13 cellular contexts compared by ENCODE assay signal in the genomic region with DNA sequence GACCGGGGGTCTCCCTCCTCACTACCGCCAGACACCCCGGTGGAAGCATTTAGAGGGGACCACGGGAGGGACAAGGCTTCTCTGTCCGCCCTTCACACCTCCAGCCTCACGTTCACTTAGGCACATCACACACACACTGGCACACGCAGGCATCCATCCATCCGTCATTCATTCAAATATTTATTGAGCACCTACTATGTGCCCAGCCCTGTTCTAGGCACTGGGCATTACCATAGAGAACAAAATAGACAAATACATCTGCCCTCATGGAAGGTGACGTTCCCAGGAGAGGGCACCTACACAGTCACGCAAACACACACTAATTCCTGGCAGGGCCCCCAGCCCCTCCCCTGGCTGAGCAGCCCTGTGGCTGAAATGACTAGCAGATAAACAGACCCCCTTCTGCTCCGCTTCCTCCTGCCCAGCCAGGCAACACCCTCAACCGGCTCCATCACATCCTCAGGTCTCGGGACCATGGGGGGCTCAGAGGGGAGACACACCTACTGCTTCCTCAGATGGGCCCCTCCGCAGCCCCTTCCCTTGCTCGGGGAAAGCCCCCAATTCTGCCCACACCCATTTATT. TPM values are rescaled to one million over a fixed set of nuclear protein-coding genes. Genes with fewer than 3 reads are reported as not detected.
A peak's percentile ranks its signal among the peaks of the same experiment; 100 is the strongest.
DNase-seq lines count a peak whose midpoint lies in the region; ATAC-seq and TF ChIP-seq lines count a peak whose summit lies in the region.
"Had no signal": no experiment of that assay in that cellular context is flagged by ENCODE, and none has a peak within 500 bp of the region (broad histone marks: within the 10 kb centered on the region; RNA-seq: fewer than 3 reads in every experiment).

No MANE protein-coding gene starts in this region.

- H3K27ac Mint-ChIP-seq in CD8-positive, alpha-beta memory T cell = no peak overlapping the region
- H3K27ac Mint-ChIP-seq in activated B cell treated with CpG ODN at 0.5 μM for 24 hours (no peak overlapping the region), glutamatergic neuron (ENCODE audit: unreplicated experiment) (no peak overlapping the region), Caco-2 (ENCODE audit: unreplicated experiment) (no peak overlapping the region)
- H3K27ac Mint-ChIP-seq: activated naive CD8-positive, alpha-beta T cell treated with anti-CD3 and anti-CD28 coated beads, Interleukin-2, amount 10 ng/mL, durations not matched to agents 7 days and 5 days had no signal

- no peaks in the 10 kb centered on the region for H3K27me3 ChIP-seq in CD8-positive, alpha-beta memory T cell (ENCODE audit: insufficient read depth, low read length, poor library complexity, severe bottlenecking)
- no peaks in the 10 kb centered on the region for H3K27me3 ChIP-seq in Caco-2 (replicated peaks; ENCODE audit: control insufficient read depth, insufficient read depth, low read length)

- DNase-seq in CD8-positive, alpha-beta memory T cell = no peak
- no peak for DNase-seq in activated B cell treated with CpG ODN at 0.5 μM for 24 hours
- DNase-seq in glutamatergic neuron = no peak
- no peak for DNase-seq in foreskin fibroblast
- DNase-seq in Caco-2 = no peak
- DNase-seq: activated CD8-positive, alpha-beta memory T cell treated with anti-CD3 and anti-CD28 coated beads for 24 hours; activated naive CD8-positive, alpha-beta T cell treated with anti-CD3 and anti-CD28 coated beads, Interleukin-2, amount 10 ng/mL, durations not matched to agents 7 days and 5 days; effector CD8-positive, alpha-beta T cell; HCEC 1CT; NCI-H2081 had no signal

- H3K4me3 ChIP-seq in CD8-positive, alpha-beta memory T cell (ENCODE audit: low read length) = no peak overlapping the region
- H3K4me3 ChIP-seq in skin epidermis (no peak overlapping the region), foreskin fibroblast (ENCODE audit: low read depth in 1 of 2, low read length in 2 of 2) (no peak overlapping the region), Caco-2 (ENCODE audit: low read depth, low read length) (no peak overlapping the region)

- H3K36me3 ChIP-seq in CD8-positive, alpha-beta memory T cell (ENCODE audit: insufficient read depth, low read length) = peaks cover 2% of the 10 kb centered on the region
- H3K36me3 ChIP-seq in Caco-2 (ENCODE audit: control insufficient read depth, insufficient read depth, low read length) = no peaks in the 10 kb centered on the region

- TF ChIP-seq CTCF in activated B cell treated with CpG ODN at 0.5 μM for 24 hours (IDR thresholded peaks at IDR 0.05) (no peak), glutamatergic neuron (IDR thresholded peaks at IDR 0.05; ENCODE audit: partially characterized antibody, unreplicated experiment) (no peak), foreskin fibroblast (IDR thresholded peaks at IDR 0.05; ENCODE audit: low read depth, low read length) (no peak), Caco-2 (IDR thresholded peaks at IDR 0.05; ENCODE audit: insufficient read depth in 1 of 2, low read depth in 1 of 2, low read length in 1 of 2, severe bottlenecking in 1 of 2, unreplicated experiment in 1 of 2) (no peak)

- POLR2A ChIA-PET in CD8-positive, alpha-beta memory T cell (lab: Charles Lee) = no interaction called here
- POLR2A ChIA-PET in activated B cell treated with CpG ODN at 0.5 μM for 24 hours (lab: Charles Lee) (no interaction called here), Caco-2 (lab: Charles Lee) (no interaction called here)

- no peaks in the 10 kb centered on the region for H3K9me3 Mint-ChIP-seq in CD8-positive, alpha-beta memory T cell
- H3K9me3 Mint-ChIP-seq in activated B cell treated with CpG ODN at 0.5 μM for 24 hours (no peaks in the 10 kb centered on the region), glutamatergic neuron (ENCODE audit: unreplicated experiment) (peaks cover 6% of the 10 kb centered on the region), Caco-2 (ENCODE audit: unreplicated experiment) (no peaks in the 10 kb centered on the region)
- H3K9me3 Mint-ChIP-seq: activated naive CD8-positive, alpha-beta T cell treated with anti-CD3 and anti-CD28 coated beads, Interleukin-2, amount 10 ng/mL, durations not matched to agents 7 days and 5 days had no signal

- H3K27me3 Mint-ChIP-seq in CD8-positive, alpha-beta memory T cell = peaks cover 0 to 2% of the 10 kb centered on the region in 2 donors
- H3K27me3 Mint-ChIP-seq in activated B cell treated with CpG ODN at 0.5 μM for 24 hours = no peaks in the 10 kb centered on the region
- peaks cover 11% of the 10 kb centered on the region for H3K27me3 Mint-ChIP-seq in glutamatergic neuron (ENCODE audit: unreplicated experiment)
- no peaks in the 10 kb centered on the region for H3K27me3 Mint-ChIP-seq in Caco-2 (ENCODE audit: insufficient read depth, unreplicated experiment)
- H3K27me3 Mint-ChIP-seq: activated naive CD8-positive, alpha-beta T cell treated with anti-CD3 and anti-CD28 coated beads, Interleukin-2, amount 10 ng/mL, durations not matched to agents 7 days and 5 days had no signal

- CTCF ChIA-PET in CD8-positive, alpha-beta memory T cell (lab: Charles Lee) = no interaction called here
- CTCF ChIA-PET in activated B cell treated with CpG ODN at 0.5 μM for 24 hours (lab: Charles Lee) = no interaction called here
- CTCF ChIA-PET in Caco-2 (lab: Charles Lee) = no interaction called here

- no peak for ATAC-seq in activated B cell treated with CpG ODN at 0.5 μM for 24 hours (ENCODE audit: low read depth)
- no peak for ATAC-seq in GM19035 (IDR thresholded peaks at IDR 0.05; ENCODE audit: unreplicated experiment)
- no peak for ATAC-seq in HG02588 (IDR thresholded peaks at IDR 0.05; ENCODE audit: unreplicated experiment)

- no peak overlapping the region for H3K27ac ChIP-seq in CD8-positive, alpha-beta memory T cell (ENCODE audit: low read depth, low read length)
- peak overlapping the region in 15 of 21 experiments; percentile 30 to 94 (median 86) for H3K27ac ChIP-seq in skin epidermis

- H3K4me1 Mint-ChIP-seq in CD8-positive, alpha-beta memory T cell = peaks cover 11 to 21% (median 13%) of the 10 kb centered on the region in 3 donors
- peaks cover 31% of the 10 kb centered on the region for H3K4me1 Mint-ChIP-seq in activated B cell treated with CpG ODN at 0.5 μM for 24 hours
- H3K4me1 Mint-ChIP-seq in glutamatergic neuron (ENCODE audit: low read depth, unreplicated experiment) = no peaks in the 10 kb centered on the region
- H3K4me1 Mint-ChIP-seq in Caco-2 (ENCODE audit: low read depth, unreplicated experiment) = no peaks in the 10 kb centered on the region

- peaks cover 0 to 6% (median 0%) of the 10 kb centered on the region in 3 donors for H3K36me3 Mint-ChIP-seq in CD8-positive, alpha-beta memory T cell
- peaks cover 6% of the 10 kb centered on the region for H3K36me3 Mint-ChIP-seq in activated B cell treated with CpG ODN at 0.5 μM for 24 hours (ENCODE audit: low read depth)
- no peaks in the 10 kb centered on the region for H3K36me3 Mint-ChIP-seq in glutamatergic neuron (ENCODE audit: unreplicated experiment)
- H3K36me3 Mint-ChIP-seq in Caco-2 (ENCODE audit: insufficient read depth, unreplicated experiment) = peaks cover 16% of the 10 kb centered on the region
- H3K36me3 Mint-ChIP-seq: activated naive CD8-positive, alpha-beta T cell treated with anti-CD3 and anti-CD28 coated beads, Interleukin-2, amount 10 ng/mL, durations not matched to agents 7 days and 5 days had no signal

- BruUV-seq in Caco-2 (replicated peaks; lab: Mats Ljungman, UMichigan) = no TSS peak

- intact Hi-C loops in activated B cell treated with CpG ODN at 0.5 μM for 24 hours (cut with micrococcal nuclease) (no loop called here), Caco-2 (cut with micrococcal nuclease; ENCODE audit: unreplicated experiment) (no loop called here)

- H3K4me3 Mint-ChIP-seq in CD8-positive, alpha-beta memory T cell = peak overlapping the region in 6 of 7 donors; percentile 3 to 82 (median 42)
- H3K4me3 Mint-ChIP-seq in activated B cell treated with CpG ODN at 0.5 μM for 24 hours = peak overlapping the region; percentile 37
- H3K4me3 Mint-ChIP-seq in glutamatergic neuron (ENCODE audit: unreplicated experiment) = peak overlapping the region; percentile 3
- no peak overlapping the region for H3K4me3 Mint-ChIP-seq in Caco-2 (ENCODE audit: unreplicated experiment)
- H3K4me3 Mint-ChIP-seq: activated naive CD8-positive, alpha-beta T cell treated with anti-CD3 and anti-CD28 coated beads, Interleukin-2, amount 10 ng/mL, durations not matched to agents 7 days and 5 days had no signal

- peaks cover 19% of the 10 kb centered on the region for H3K4me1 ChIP-seq in CD8-positive, alpha-beta memory T cell (ENCODE audit: insufficient read depth, low read length)
- H3K4me1 ChIP-seq in Caco-2 = peaks cover 4% of the 10 kb centered on the region; the same call in 1 of the 2 replicates

- H3K9me3 ChIP-seq in CD8-positive, alpha-beta memory T cell (ENCODE audit: low read length) = no peaks in the 10 kb centered on the region
- no peaks in the 10 kb centered on the region for H3K9me3 ChIP-seq in Caco-2

RNA-seq across cellular contexts. Expression of gene NOP53, which starts 3.7 kb away (rescaled TPM):
- 100 to 1,000 TPM; 236 to 243 TPM for total RNA-seq in CD8-positive, alpha-beta memory T cell
- polyA plus RNA-seq in CD8-positive, alpha-beta memory T cell = 196 TPM
- 695 and 783 TPM in 2 replicates for total RNA-seq in activated B cell treated with CpG ODN at 0.5 μM for 24 hours
- 163 TPM for total RNA-seq in glutamatergic neuron (ENCODE audit: unreplicated experiment)
- 347 and 360 TPM in 2 replicates for total RNA-seq in Caco-2 (2022)

RNA-seq across cellular contexts. Expression of gene EHD2, which starts 28.4 kb away (rescaled TPM):
- total RNA-seq in CD8-positive, alpha-beta memory T cell = under 1 TPM in 1 of 2 experiments, not detected in 1; 0.07 TPM
- not detected for polyA plus RNA-seq in CD8-positive, alpha-beta memory T cell
- total RNA-seq in activated B cell treated with CpG ODN at 0.5 μM for 24 hours (not detected in 2 replicates), glutamatergic neuron (ENCODE audit: unreplicated experiment) (7.6 TPM), Caco-2 (2022) (13.3 and 14.6 TPM in 2 replicates)

RNA-seq across cellular contexts. Expression of gene SELENOW, which starts 36.9 kb away (rescaled TPM):
- 100 to 1,000 TPM; 116 to 122 TPM for total RNA-seq in CD8-positive, alpha-beta memory T cell
- polyA plus RNA-seq in CD8-positive, alpha-beta memory T cell = 334 TPM
- 24.8 and 27.6 TPM in 2 replicates for total RNA-seq in activated B cell treated with CpG ODN at 0.5 μM for 24 hours
- 291 TPM for total RNA-seq in glutamatergic neuron (ENCODE audit: unreplicated experiment)
- total RNA-seq in Caco-2 (2022) = 110 and 119 TPM in 2 replicates
